ENCODE assay signal across 14 cellular contexts in the genomic region with DNA sequence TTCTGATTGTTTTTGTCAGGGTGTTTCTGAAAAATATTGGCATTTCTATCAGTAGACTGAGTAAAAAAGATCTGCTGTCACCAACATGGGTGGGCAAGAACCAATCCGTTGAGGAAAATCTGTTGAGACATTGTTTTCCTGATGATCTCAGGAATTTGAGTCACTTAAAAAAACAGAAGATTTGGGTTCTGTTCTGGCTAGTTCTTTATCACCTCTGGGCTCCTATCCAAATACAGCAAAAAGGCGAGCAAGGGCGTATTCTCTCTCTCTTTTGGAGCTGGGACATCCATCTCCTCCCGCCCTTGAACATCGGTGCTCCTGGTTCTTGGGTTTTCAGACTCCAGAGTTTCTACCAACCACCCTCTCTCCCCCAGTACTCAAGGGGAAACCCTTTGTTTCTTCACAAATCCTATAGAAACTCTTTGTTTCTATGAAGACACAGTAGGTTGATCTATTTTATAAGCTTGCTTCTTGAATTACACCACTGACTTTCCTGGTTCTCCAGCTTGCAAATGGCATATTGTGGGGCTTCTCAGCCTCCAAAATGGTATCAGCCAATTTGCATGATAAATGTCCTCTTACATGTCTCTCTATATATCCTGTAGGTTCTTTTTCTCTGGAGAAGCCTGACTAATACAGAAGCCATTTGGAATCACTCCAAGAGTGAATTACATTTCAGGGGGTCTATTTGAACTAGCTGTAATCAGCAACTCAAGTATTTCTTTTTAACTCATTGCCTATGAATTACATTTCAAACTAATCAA.
DNase-seq lines count a peak whose midpoint lies in the region; ATAC-seq and TF ChIP-seq lines count a peak whose summit lies in the region.
"Had no signal": no experiment of that assay in that cellular context is flagged by ENCODE, and none has a peak within 500 bp of the region (broad histone marks: within the 10 kb centered on the region; RNA-seq: fewer than 3 reads in every experiment).

No MANE protein-coding gene starts in this region.

- H2AFZ ChIP-seq in SK-N-SH (ENCODE audit: low read depth) = peak overlapping the region; percentile 15; the same call in 1 of the 2 replicates

- POLR2A ChIA-PET in SK-N-SH (lab: Yijun Ruan, JAX) = no interaction called here

- H3K27ac Mint-ChIP-seq in natural killer cell treated with Interleukin-12 subunit alpha and Interleukin-12 subunit beta and Interleukin-15 and Interleukin-18, amount 100 ng/mL, for 72 hours = no peak overlapping the region
- H3K27ac Mint-ChIP-seq: progenitor cell of endocrine pancreas had no signal

- no peaks in the 10 kb centered on the region for H3K9me2 ChIP-seq in SK-N-SH

- no peak for TF ChIP-seq EP300 in SK-N-SH (IDR thresholded peaks at IDR 0.05; ENCODE audit: borderline replicate concordance in 1 of 2, low read depth in 1 of 2, low read length in 1 of 2)

- peaks cover 12% of the 10 kb centered on the region for H3F3A ChIP-seq in SK-N-SH (replicated peaks; ENCODE audit: insufficient read depth)

- CTCF ChIA-PET in SK-N-SH (lab: Yijun Ruan, JAX) = interaction anchor here (0.6 kb wide), 1 partner anchor 71 kb away, joined by 3 read pairs; no protein-coding TSS in a partner anchor

- H3K27me3 ChIP-seq in right cardiac atrium (ENCODE audit: control insufficient read depth, insufficient read depth) (no peaks in the 10 kb centered on the region), right atrium auricular region (no peaks in the 10 kb centered on the region), SK-N-SH (ENCODE audit: insufficient read depth) (no peaks in the 10 kb centered on the region), foreskin keratinocyte (no peaks in the 10 kb centered on the region), colonic mucosa (no peaks in the 10 kb centered on the region)
- H3K27me3 ChIP-seq: left lung had no signal

- DNase-seq in right cardiac atrium (peak in 2 of 3 donors; percentile 13 to 50), right atrium auricular region (ENCODE audit: low spot score) (no peak), SK-N-SH (no peak), foreskin keratinocyte (peak in 1 of 2 donors; percentile 52), midbrain (lab: John Stamatoyannopoulos, UW) (no peak), colonic mucosa (no peak)
- DNase-seq in natural killer cell treated with Interleukin-12 subunit alpha and Interleukin-12 subunit beta and Interleukin-15 and Interleukin-18, amount 100 ng/mL, for 72 hours (ENCODE audit: low spot score) = no peak
- DNase-seq: activated CD4-positive, CD25-positive, alpha-beta regulatory T cell; central memory CD4-positive, alpha-beta T cell; left lung had no signal

- no peaks in the 10 kb centered on the region for H3K27me3 Mint-ChIP-seq in natural killer cell treated with Interleukin-12 subunit alpha and Interleukin-12 subunit beta and Interleukin-15 and Interleukin-18, amount 100 ng/mL, for 72 hours
- H3K27me3 Mint-ChIP-seq: progenitor cell of endocrine pancreas had no signal

- H3K4me2 ChIP-seq in SK-N-SH = peak overlapping the region; percentile 32

- 31% methylated on average over 5 of the region's 5 CpGs for WGBS in right cardiac atrium
- WGBS in SK-N-SH (ENCODE audit: low lambda C conversion rate) = 44% methylated on average over 5 of the region's 5 CpGs

- H3K36me3 ChIP-seq in right atrium auricular region = no peaks in the 10 kb centered on the region
- H3K36me3 ChIP-seq in SK-N-SH (replicated peaks in 1 of 2; ENCODE audit: control insufficient read depth in 1 of 2, insufficient read depth in 2 of 2, low read length in 1 of 2) = no peaks in the 10 kb centered on the region
- H3K36me3 ChIP-seq in colonic mucosa = no peaks in the 10 kb centered on the region
- H3K36me3 ChIP-seq: left lung, thoracic aorta had no signal

- intact Hi-C loops in right cardiac atrium (cut with DNase I) = no loop called here
- intact Hi-C loops in colonic mucosa (cut with DNase I) = no loop called here

- H3K9me3 ChIP-seq in right cardiac atrium (ENCODE audit: control insufficient read depth, low read length) (no peaks in the 10 kb centered on the region), right atrium auricular region (no peaks in the 10 kb centered on the region), SK-N-SH (no peaks in the 10 kb centered on the region), colonic mucosa (no peaks in the 10 kb centered on the region)
- H3K9me3 ChIP-seq: left lung, thoracic aorta had no signal

- H3K9ac ChIP-seq in SK-N-SH = no peak overlapping the region
- H3K9ac ChIP-seq in colonic mucosa (ENCODE audit: low read depth in 2 of 2, low read length in 2 of 2) = no peak overlapping the region

- TF ChIP-seq RAD21 in SK-N-SH (IDR thresholded peaks at IDR 0.05; ENCODE audit: low read length) = no peak

- no peak overlapping the region for H3K27ac ChIP-seq in right cardiac atrium (ENCODE audit: low read length)
- no peak overlapping the region for H3K27ac ChIP-seq in right atrium auricular region
- H3K27ac ChIP-seq in SK-N-SH (ENCODE audit: low read depth in 2 of 2, low read length in 1 of 2) = peak overlapping the region in 1 of 2 experiments; percentile 42; a peak in 1 of 4 replicates
- no peak overlapping the region for H3K27ac ChIP-seq in foreskin keratinocyte
- no peak overlapping the region for H3K27ac ChIP-seq in colonic mucosa
- H3K27ac ChIP-seq: left lung, thoracic aorta had no signal

- no peaks in the 10 kb centered on the region for H4K20me1 ChIP-seq in SK-N-SH (ENCODE audit: insufficient read depth)

- TF ChIP-seq CTCF in right atrium auricular region (IDR thresholded peaks at IDR 0.05) (no peak), SK-N-SH (IDR thresholded peaks at IDR 0.05) (no peak), foreskin keratinocyte (conservative IDR thresholded peaks at IDR 0.05) (no peak), colonic mucosa (IDR thresholded peaks at IDR 0.05) (no peak)

- peak; percentile 63 to 94 for ATAC-seq in right cardiac atrium
- peak; percentile 44 for ATAC-seq in foreskin keratinocyte
- no peak for ATAC-seq in natural killer cell treated with Interleukin-12 subunit alpha and Interleukin-12 subunit beta and Interleukin-15 and Interleukin-18, amount 100 ng/mL, for 72 hours
- ATAC-seq in GM18873 (IDR thresholded peaks at IDR 0.05; ENCODE audit: low FRiP score, unreplicated experiment) = no peak
- ATAC-seq: left lung, Right ventricle myocardium inferior had no signal

- H3K4me3 Mint-ChIP-seq in natural killer cell treated with Interleukin-12 subunit alpha and Interleukin-12 subunit beta and Interleukin-15 and Interleukin-18, amount 100 ng/mL, for 72 hours = no peak overlapping the region

- no peaks in the 10 kb centered on the region for H3K4me1 Mint-ChIP-seq in natural killer cell treated with Interleukin-12 subunit alpha and Interleukin-12 subunit beta and Interleukin-15 and Interleukin-18, amount 100 ng/mL, for 72 hours (ENCODE audit: low read depth in 2 of 2)

- peaks cover 5% of the 10 kb centered on the region for H3K36me3 Mint-ChIP-seq in natural killer cell treated with Interleukin-12 subunit alpha and Interleukin-12 subunit beta and Interleukin-15 and Interleukin-18, amount 100 ng/mL, for 72 hours

- H3K79me2 ChIP-seq in SK-N-SH (ENCODE audit: insufficient read depth) = no peaks in the 10 kb centered on the region

- H3K4me3 ChIP-seq in right cardiac atrium (ENCODE audit: low read length) (no peak overlapping the region), right atrium auricular region (no peak overlapping the region), SK-N-SH (ENCODE audit: low read depth in 2 of 2, low read length in 1 of 2) (no peak overlapping the region), colonic mucosa (no peak overlapping the region)
- H3K4me3 ChIP-seq: left lung, thoracic aorta had no signal

- H3K9me3 Mint-ChIP-seq in natural killer cell treated with Interleukin-12 subunit alpha and Interleukin-12 subunit beta and Interleukin-15 and Interleukin-18, amount 100 ng/mL, for 72 hours = peaks cover 14% of the 10 kb centered on the region

- H3K4me1 ChIP-seq in right cardiac atrium (ENCODE audit: control insufficient read depth, insufficient read depth, low read length) (no peaks in the 10 kb centered on the region), right atrium auricular region (no peaks in the 10 kb centered on the region), SK-N-SH (ENCODE audit: control insufficient read depth in 1 of 2, insufficient read depth in 2 of 2, low read depth in 1 of 2, low read length in 1 of 2) (no peaks in the 10 kb centered on the region; a peak in 3 of 4 replicates), foreskin keratinocyte (peaks cover 14% of the 10 kb centered on the region), colonic mucosa (no peaks in the 10 kb centered on the region)
- H3K4me1 ChIP-seq: left lung had no signal

TF ChIP-seq in SK-N-SH, 30 proteins besides CTCF, POLR2A, EP300 and RAD21:
- TF ChIP-seq, protein P1, sequence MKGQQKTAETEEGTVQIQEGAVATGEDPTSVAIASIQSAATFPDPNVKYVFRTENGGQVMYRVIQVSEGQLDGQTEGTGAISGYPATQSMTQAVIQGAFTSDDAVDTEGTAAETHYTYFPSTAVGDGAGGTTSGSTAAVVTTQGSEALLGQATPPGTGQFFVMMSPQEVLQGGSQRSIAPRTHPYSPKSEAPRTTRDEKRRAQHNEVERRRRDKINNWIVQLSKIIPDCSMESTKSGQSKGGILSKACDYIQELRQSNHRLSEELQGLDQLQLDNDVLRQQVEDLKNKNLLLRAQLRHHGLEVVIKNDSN (IDR thresholded peaks at IDR 0.05; ENCODE audit: borderline replicate concordance, low read depth) = no peak
- TF ChIP-seq NFIC (IDR thresholded peaks at IDR 0.05; ENCODE audit: borderline replicate concordance) (peak; percentile 4; the same call in 1 of the 2 replicates), CHD2 (IDR thresholded peaks at IDR 0.05; ENCODE audit: low read length, partially characterized antibody) (no peak)
- TF ChIP-seq, protein P2, sequence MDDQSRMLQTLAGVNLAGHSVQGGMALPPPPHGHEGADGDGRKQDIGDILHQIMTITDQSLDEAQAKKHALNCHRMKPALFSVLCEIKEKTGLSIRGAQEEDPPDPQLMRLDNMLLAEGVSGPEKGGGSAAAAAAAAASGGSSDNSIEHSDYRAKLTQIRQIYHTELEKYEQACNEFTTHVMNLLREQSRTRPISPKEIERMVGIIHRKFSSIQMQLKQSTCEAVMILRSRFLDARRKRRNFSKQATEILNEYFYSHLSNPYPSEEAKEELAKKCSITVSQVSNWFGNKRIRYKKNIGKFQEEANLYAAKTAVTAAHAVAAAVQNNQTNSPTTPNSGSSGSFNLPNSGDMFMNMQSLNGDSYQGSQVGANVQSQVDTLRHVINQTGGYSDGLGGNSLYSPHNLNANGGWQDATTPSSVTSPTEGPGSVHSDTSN (IDR thresholded peaks at IDR 0.05) = 0 out of 2 replicates have a peak, but pooled peaks have one; percentile 8

Comparison
In these comparisons a context has a peak if more than half of its experiments do, and no peak if none do; other contexts are left out.
1. DNase-seq: peak in right cardiac atrium (2 of 3); none in right atrium auricular region (single experiment), SK-N-SH (single experiment), natural killer cell treated with Interleukin-12 subunit alpha and Interleukin-12 subunit beta and Interleukin-15 and Interleukin-18, amount 100 ng/mL, for 72 hours (single experiment), midbrain (single experiment) and colonic mucosa (single experiment).
2. ATAC-seq: peak in right cardiac atrium (2 of 2) and foreskin keratinocyte (single experiment); none in natural killer cell treated with Interleukin-12 subunit alpha and Interleukin-12 subunit beta and Interleukin-15 and Interleukin-18, amount 100 ng/mL, for 72 hours (0 of 2) and GM18873 (single experiment).